1 cellular context compared by ENCODE assay signal in genomic region chr11:35163209-35163608, GRCh38.
TF ChIP-seq lines count a peak whose summit lies in the region.

No MANE protein-coding gene starts in this region.

TF ChIP-seq in GM12878, 131 proteins besides CTCF, POLR2A, EP300 and RAD21 (continued from another document):
- TF ChIP-seq E2F8 (IDR thresholded peaks at IDR 0.05; ENCODE audit: low read depth, partially characterized antibody) = no peak
- no peak for TF ChIP-seq ZBED1 (IDR thresholded peaks at IDR 0.05; ENCODE audit: borderline replicate concordance)
- TF ChIP-seq MYC (IDR thresholded peaks at IDR 0.05; ENCODE audit: insufficient read depth, insufficient read length, insufficient replicate concordance, low read length, severe bottlenecking) = no peak
- no peak for TF ChIP-seq SMAD5 (IDR thresholded peaks at IDR 0.05; ENCODE audit: low read depth)
- TF ChIP-seq POLR2AphosphoS5 (IDR thresholded peaks at IDR 0.05; ENCODE audit: low read length) = peak; percentile 4; the same call in 1 of the 2 replicates
- TF ChIP-seq MAX (IDR thresholded peaks at IDR 0.05; ENCODE audit: low read depth, low read length) = no peak
- no peak for TF ChIP-seq RFX5 (IDR thresholded peaks at IDR 0.05; ENCODE audit: low read depth, low read length)
- TF ChIP-seq PRDM15 (CRISPR knock-in tag; IDR thresholded peaks at IDR 0.05) = no peak
- TF ChIP-seq PAX5 (IDR thresholded peaks at IDR 0.05; ENCODE audit: borderline replicate concordance, low read depth, low read length) = 0 out of 2 replicates have a peak, but pooled peaks have one; percentile 32
- no peak for TF ChIP-seq ZNF274 (IDR thresholded peaks at IDR 0.05; ENCODE audit: insufficient read depth, insufficient read length)
- TF ChIP-seq NFIC (IDR thresholded peaks at IDR 0.05; ENCODE audit: low read depth, low read length) = 0 out of 2 replicates have a peak, but pooled peaks have one; percentile 12
- no peak for TF ChIP-seq ATF2 (IDR thresholded peaks at IDR 0.05; ENCODE audit: low read length)
- TF ChIP-seq IRF4 (IDR thresholded peaks at IDR 0.05; ENCODE audit: low read depth, low read length) = no peak
- no peak for TF ChIP-seq FOXK2 (IDR thresholded peaks at IDR 0.05)
- no peak for TF ChIP-seq RAD51 (IDR thresholded peaks at IDR 0.05)
- no peak for TF ChIP-seq CHD1 (IDR thresholded peaks at IDR 0.05; ENCODE audit: low read depth, low read length)
- TF ChIP-seq SMC3 (IDR thresholded peaks at IDR 0.05; ENCODE audit: borderline replicate concordance, low read length) = no peak
